1 cellular context compared by ENCODE assay signal in the genomic region with DNA sequence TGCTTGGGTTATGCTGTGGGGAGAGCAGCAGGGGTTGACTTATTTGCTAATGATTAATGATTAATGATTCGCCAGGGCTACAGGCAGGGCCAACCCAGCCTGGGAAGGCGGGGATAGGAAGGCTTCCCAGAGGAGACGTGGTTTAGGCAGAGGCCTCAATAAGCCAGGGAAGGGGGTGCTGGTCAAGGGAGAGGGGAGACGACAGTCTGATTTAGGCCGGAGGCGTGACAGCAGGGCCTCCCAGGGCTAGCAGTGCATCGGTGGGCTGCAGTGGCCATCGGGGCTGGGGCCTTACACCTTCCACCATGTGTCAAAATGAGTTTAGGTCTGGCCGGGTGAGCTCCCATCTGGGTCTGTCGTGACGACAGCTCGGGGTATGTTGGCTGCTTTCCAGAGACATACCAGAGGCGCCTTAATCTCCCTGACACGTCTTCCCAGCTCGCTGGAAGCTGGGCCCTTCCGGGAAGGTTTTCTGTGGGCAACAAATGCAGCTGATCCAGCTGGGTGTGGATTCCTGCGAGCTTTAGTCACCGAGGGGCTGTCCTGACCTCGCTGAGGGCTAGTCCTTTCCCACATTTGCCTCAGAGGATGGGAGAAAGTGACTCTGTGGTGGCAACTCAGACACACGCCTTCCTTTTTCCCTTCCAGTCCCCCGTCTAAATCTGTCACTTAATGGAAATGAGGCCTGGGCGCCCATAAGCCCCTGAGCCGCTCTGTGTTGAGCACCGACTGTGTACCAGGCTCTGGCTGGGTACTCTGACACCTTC.
A peak's percentile ranks its signal among the peaks of the same experiment; 100 is the strongest.
TF ChIP-seq lines count a peak whose summit lies in the region.

No MANE protein-coding gene starts in this region.

TF ChIP-seq in HepG2, 621 proteins besides CTCF, POLR2A, EP300 and RAD21 (continued from another document and continues in another):
- TF ChIP-seq NFKB2 (CRISPR knock-in tag; IDR thresholded peaks at IDR 0.05; ENCODE audit: borderline replicate concordance) = peak; percentile 78; the same call in 1 of the 2 replicates
- TF ChIP-seq, protein P1, sequence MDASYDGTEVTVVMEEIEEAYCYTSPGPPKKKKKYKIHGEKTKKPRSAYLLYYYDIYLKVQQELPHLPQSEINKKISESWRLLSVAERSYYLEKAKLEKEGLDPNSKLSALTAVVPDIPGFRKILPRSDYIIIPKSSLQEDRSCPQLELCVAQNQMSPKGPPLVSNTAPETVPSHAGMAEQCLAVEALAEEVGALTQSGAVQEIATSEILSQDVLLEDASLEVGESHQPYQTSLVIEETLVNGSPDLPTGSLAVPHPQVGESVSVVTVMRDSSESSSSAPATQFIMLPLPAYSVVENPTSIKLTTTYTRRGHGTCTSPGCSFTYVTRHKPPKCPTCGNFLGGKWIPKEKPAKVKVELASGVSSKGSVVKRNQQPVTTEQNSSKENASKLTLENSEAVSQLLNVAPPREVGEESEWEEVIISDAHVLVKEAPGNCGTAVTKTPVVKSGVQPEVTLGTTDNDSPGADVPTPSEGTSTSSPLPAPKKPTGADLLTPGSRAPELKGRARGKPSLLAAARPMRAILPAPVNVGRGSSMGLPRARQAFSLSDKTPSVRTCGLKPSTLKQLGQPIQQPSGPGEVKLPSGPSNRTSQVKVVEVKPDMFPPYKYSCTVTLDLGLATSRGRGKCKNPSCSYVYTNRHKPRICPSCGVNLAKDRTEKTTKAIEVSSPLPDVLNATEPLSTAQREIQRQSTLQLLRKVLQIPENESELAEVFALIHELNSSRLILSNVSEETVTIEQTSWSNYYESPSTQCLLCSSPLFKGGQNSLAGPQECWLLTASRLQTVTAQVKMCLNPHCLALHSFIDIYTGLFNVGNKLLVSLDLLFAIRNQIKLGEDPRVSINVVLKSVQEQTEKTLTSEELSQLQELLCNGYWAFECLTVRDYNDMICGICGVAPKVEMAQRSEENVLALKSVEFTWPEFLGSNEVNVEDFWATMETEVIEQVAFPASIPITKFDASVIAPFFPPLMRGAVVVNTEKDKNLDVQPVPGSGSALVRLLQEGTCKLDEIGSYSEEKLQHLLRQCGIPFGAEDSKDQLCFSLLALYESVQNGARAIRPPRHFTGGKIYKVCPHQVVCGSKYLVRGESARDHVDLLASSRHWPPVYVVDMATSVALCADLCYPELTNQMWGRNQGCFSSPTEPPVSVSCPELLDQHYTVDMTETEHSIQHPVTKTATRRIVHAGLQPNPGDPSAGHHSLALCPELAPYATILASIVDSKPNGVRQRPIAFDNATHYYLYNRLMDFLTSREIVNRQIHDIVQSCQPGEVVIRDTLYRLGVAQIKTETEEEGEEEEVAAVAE (CRISPR knock-in tag; IDR thresholded peaks at IDR 0.05; ENCODE audit: borderline replicate concordance) = peak; percentile 63
- TF ChIP-seq GATAD2A (CRISPR knock-in tag; IDR thresholded peaks at IDR 0.05) = peak; percentile 71
- TF ChIP-seq ZMYM4 (CRISPR knock-in tag; IDR thresholded peaks at IDR 0.05) = peak; percentile 79
- TF ChIP-seq, protein P2, sequence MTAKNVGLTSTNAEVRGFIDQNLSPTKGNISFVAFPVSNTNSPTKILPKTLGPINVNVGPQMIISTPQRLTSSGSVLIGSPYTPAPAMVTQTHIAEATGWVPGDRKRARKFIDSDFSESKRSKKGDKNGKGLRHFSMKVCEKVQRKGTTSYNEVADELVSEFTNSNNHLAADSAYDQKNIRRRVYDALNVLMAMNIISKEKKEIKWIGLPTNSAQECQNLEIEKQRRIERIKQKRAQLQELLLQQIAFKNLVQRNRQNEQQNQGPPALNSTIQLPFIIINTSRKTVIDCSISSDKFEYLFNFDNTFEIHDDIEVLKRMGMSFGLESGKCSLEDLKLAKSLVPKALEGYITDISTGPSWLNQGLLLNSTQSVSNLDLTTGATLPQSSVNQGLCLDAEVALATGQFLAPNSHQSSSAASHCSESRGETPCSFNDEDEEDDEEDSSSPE (CRISPR knock-in tag; IDR thresholded peaks at IDR 0.05) = no peak
- TF ChIP-seq, protein P3, sequence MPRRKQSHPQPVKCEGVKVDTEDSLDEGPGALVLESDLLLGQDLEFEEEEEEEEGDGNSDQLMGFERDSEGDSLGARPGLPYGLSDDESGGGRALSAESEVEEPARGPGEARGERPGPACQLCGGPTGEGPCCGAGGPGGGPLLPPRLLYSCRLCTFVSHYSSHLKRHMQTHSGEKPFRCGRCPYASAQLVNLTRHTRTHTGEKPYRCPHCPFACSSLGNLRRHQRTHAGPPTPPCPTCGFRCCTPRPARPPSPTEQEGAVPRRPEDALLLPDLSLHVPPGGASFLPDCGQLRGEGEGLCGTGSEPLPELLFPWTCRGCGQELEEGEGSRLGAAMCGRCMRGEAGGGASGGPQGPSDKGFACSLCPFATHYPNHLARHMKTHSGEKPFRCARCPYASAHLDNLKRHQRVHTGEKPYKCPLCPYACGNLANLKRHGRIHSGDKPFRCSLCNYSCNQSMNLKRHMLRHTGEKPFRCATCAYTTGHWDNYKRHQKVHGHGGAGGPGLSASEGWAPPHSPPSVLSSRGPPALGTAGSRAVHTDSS (CRISPR knock-in tag; conservative IDR thresholded peaks at IDR 0.05) = no peak
- peak; percentile 42; the same call in 1 of the 2 replicates for TF ChIP-seq SOX5 (CRISPR knock-in tag; IDR thresholded peaks at IDR 0.05; ENCODE audit: borderline replicate concordance)
- TF ChIP-seq ZNF83 (CRISPR knock-in tag; IDR thresholded peaks at IDR 0.05; ENCODE audit: borderline replicate concordance) = peak; percentile 75; the same call in 1 of the 2 replicates
- TF ChIP-seq ERF (CRISPR knock-in tag; IDR thresholded peaks at IDR 0.05) = peak; percentile 79
- no peak for TF ChIP-seq ZFYVE20 (CRISPR knock-in tag; IDR thresholded peaks at IDR 0.05; ENCODE audit: borderline replicate concordance, low read depth)
- TF ChIP-seq, protein P4, sequence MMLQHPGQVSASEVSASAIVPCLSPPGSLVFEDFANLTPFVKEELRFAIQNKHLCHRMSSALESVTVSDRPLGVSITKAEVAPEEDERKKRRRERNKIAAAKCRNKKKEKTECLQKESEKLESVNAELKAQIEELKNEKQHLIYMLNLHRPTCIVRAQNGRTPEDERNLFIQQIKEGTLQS (CRISPR knock-in tag; IDR thresholded peaks at IDR 0.05) = peak; percentile 77
- peak; percentile 24; the same call in 1 of the 2 replicates for TF ChIP-seq ZNF598 (CRISPR knock-in tag; IDR thresholded peaks at IDR 0.05; ENCODE audit: borderline replicate concordance)
- TF ChIP-seq, protein P5, sequence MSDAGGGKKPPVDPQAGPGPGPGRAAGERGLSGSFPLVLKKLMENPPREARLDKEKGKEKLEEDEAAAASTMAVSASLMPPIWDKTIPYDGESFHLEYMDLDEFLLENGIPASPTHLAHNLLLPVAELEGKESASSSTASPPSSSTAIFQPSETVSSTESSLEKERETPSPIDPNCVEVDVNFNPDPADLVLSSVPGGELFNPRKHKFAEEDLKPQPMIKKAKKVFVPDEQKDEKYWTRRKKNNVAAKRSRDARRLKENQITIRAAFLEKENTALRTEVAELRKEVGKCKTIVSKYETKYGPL (CRISPR knock-in tag; IDR thresholded peaks at IDR 0.05) = no peak
- TF ChIP-seq ZNF724P (CRISPR knock-in tag; IDR thresholded peaks at IDR 0.05; ENCODE audit: borderline replicate concordance) = 0 out of 2 replicates have a peak, but pooled peaks have one; percentile 23
- TF ChIP-seq POLR2AphosphoS2 (IDR thresholded peaks at IDR 0.05; ENCODE audit: low read depth, low read length) = peak; percentile 77; the same call in 1 of the 2 replicates
- peak; percentile 47; the same call in 1 of the 2 replicates for TF ChIP-seq WIZ (CRISPR knock-in tag; IDR thresholded peaks at IDR 0.05)
- TF ChIP-seq, protein P6, sequence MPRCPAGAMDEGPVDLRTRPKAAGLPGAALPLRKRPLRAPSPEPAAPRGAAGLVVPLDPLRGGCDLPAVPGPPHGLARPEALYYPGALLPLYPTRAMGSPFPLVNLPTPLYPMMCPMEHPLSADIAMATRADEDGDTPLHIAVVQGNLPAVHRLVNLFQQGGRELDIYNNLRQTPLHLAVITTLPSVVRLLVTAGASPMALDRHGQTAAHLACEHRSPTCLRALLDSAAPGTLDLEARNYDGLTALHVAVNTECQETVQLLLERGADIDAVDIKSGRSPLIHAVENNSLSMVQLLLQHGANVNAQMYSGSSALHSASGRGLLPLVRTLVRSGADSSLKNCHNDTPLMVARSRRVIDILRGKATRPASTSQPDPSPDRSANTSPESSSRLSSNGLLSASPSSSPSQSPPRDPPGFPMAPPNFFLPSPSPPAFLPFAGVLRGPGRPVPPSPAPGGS (CRISPR knock-in tag; IDR thresholded peaks at IDR 0.05) = peak; percentile 71; the same call in 1 of the 2 replicates
- TF ChIP-seq, protein P7, sequence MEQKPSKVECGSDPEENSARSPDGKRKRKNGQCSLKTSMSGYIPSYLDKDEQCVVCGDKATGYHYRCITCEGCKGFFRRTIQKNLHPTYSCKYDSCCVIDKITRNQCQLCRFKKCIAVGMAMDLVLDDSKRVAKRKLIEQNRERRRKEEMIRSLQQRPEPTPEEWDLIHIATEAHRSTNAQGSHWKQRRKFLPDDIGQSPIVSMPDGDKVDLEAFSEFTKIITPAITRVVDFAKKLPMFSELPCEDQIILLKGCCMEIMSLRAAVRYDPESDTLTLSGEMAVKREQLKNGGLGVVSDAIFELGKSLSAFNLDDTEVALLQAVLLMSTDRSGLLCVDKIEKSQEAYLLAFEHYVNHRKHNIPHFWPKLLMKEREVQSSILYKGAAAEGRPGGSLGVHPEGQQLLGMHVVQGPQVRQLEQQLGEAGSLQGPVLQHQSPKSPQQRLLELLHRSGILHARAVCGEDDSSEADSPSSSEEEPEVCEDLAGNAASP (CRISPR knock-in tag; IDR thresholded peaks at IDR 0.05; ENCODE audit: borderline replicate concordance) = peak; percentile 20; the same call in 1 of the 2 replicates
- no peak for TF ChIP-seq ATRX (CRISPR knock-in tag; IDR thresholded peaks at IDR 0.05; ENCODE audit: borderline replicate concordance)
- peak; percentile 52 for TF ChIP-seq KAT8 (CRISPR knock-in tag; IDR thresholded peaks at IDR 0.05)
- TF ChIP-seq, protein P8, sequence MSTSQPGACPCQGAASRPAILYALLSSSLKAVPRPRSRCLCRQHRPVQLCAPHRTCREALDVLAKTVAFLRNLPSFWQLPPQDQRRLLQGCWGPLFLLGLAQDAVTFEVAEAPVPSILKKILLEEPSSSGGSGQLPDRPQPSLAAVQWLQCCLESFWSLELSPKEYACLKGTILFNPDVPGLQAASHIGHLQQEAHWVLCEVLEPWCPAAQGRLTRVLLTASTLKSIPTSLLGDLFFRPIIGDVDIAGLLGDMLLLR (CRISPR knock-in tag; IDR thresholded peaks at IDR 0.05) = no peak
- no peak for TF ChIP-seq PCBP1 (IDR thresholded peaks at IDR 0.05; ENCODE audit: borderline replicate concordance, low read depth, low read length)
- peak; percentile 53; the same call in 1 of the 2 replicates for TF ChIP-seq KMT2B (CRISPR knock-in tag; IDR thresholded peaks at IDR 0.05)
- peak; percentile 21; the same call in 1 of the 2 replicates for TF ChIP-seq ARHGAP35 (CRISPR knock-in tag; IDR thresholded peaks at IDR 0.05; ENCODE audit: borderline replicate concordance)
- TF ChIP-seq, protein P9, sequence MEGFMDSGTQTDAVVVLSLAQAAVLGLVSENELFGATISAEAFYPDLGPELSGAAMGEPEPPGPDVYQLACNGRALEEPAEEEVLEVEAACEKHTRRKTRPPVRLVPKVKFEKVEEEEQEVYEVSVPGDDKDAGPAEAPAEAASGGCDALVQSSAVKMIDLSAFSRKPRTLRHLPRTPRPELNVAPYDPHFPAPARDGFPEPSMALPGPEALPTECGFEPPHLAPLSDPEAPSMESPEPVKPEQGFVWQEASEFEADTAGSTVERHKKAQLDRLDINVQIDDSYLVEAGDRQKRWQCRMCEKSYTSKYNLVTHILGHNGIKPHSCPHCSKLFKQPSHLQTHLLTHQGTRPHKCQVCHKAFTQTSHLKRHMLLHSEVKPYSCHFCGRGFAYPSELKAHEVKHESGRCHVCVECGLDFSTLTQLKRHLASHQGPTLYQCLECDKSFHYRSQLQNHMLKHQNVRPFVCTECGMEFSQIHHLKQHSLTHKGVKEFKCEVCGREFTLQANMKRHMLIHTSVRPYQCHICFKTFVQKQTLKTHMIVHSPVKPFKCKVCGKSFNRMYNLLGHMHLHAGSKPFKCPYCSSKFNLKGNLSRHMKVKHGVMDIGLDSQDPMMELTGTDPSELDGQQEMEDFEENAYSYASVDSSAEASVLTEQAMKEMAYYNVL (CRISPR knock-in tag; IDR thresholded peaks at IDR 0.05; ENCODE audit: borderline replicate concordance) = peak; percentile 88; the same call in 1 of the 2 replicates
- TF ChIP-seq ZNF232 (CRISPR knock-in tag; IDR thresholded peaks at IDR 0.05; ENCODE audit: borderline replicate concordance) = peak; percentile 33; the same call in 1 of the 2 replicates
- peak; percentile 55; the same call in 1 of the 2 replicates for TF ChIP-seq ZNF607 (CRISPR knock-in tag; IDR thresholded peaks at IDR 0.05; ENCODE audit: borderline replicate concordance)
- TF ChIP-seq, protein P10, sequence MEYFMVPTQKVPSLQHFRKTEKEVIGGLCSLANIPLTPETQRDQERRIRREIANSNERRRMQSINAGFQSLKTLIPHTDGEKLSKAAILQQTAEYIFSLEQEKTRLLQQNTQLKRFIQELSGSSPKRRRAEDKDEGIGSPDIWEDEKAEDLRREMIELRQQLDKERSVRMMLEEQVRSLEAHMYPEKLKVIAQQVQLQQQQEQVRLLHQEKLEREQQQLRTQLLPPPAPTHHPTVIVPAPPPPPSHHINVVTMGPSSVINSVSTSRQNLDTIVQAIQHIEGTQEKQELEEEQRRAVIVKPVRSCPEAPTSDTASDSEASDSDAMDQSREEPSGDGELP (IDR thresholded peaks at IDR 0.05; ENCODE audit: borderline replicate concordance, low read depth) = peak; percentile 95
- peak; percentile 61; the same call in 1 of the 2 replicates for TF ChIP-seq KDM6A (CRISPR knock-in tag; IDR thresholded peaks at IDR 0.05; ENCODE audit: low read depth)
- TF ChIP-seq ZMYM3 (CRISPR knock-in tag; IDR thresholded peaks at IDR 0.05) = peak; percentile 43
- TF ChIP-seq SRF (IDR thresholded peaks at IDR 0.05; ENCODE audit: low read depth, low read length) = peak; percentile 4; the same call in 1 of the 2 replicates
- TF ChIP-seq ZNF256 (CRISPR knock-in tag; conservative IDR thresholded peaks at IDR 0.05) = no peak
- no peak for TF ChIP-seq RNF2 (conservative IDR thresholded peaks at IDR 0.05; ENCODE audit: low read depth)
- TF ChIP-seq, protein P11, sequence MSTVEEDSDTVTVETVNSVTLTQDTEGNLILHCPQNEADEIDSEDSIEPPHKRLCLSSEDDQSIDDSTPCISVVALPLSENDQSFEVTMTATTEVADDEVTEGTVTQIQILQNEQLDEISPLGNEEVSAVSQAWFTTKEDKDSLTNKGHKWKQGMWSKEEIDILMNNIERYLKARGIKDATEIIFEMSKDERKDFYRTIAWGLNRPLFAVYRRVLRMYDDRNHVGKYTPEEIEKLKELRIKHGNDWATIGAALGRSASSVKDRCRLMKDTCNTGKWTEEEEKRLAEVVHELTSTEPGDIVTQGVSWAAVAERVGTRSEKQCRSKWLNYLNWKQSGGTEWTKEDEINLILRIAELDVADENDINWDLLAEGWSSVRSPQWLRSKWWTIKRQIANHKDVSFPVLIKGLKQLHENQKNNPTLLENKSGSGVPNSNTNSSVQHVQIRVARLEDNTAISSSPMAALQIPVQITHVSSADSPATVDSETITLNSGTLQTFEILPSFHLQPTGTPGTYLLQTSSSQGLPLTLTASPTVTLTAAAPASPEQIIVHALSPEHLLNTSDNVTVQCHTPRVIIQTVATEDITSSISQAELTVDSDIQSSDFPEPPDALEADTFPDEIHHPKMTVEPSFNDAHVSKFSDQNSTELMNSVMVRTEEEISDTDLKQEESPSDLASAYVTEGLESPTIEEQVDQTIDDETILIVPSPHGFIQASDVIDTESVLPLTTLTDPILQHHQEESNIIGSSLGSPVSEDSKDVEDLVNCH (CRISPR knock-in tag; IDR thresholded peaks at IDR 0.05) = no peak
- TF ChIP-seq ZNF496 (CRISPR knock-in tag; IDR thresholded peaks at IDR 0.05; ENCODE audit: insufficient replicate concordance) = no peak
